14 cellular contexts compared by ENCODE assay signal in the genomic region with DNA sequence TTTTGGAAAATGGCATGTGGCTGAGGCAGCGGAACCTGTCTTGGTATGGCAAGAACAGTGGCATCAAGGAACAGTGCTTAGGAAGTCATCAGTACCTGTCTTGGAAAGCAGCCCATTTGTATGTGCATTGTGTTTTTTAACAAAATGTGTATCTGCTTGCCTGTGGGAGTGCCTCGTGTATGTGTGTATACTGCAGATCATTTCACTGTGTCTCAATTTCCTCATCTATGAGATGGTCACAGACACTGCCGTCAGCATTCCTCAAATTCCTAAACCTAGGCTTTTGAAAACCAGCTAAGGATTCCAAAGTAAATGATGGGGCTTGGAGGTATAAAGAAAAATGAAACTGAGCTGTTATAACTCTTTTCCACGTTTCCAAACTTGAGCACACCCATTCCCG.
DNase-seq lines count a peak whose midpoint lies in the region; ATAC-seq, FAIRE-seq and TF ChIP-seq lines count a peak whose summit lies in the region.
"Had no signal": no experiment of that assay in that cellular context is flagged by ENCODE, and none has a peak within 500 bp of the region (broad histone marks: within the 10 kb centered on the region; RNA-seq: fewer than 3 reads in every experiment).

No MANE protein-coding gene starts in this region.

- no peaks in the 10 kb centered on the region for H3K79me2 ChIP-seq in mesendoderm (ENCODE audit: control insufficient read depth, insufficient read depth, low read length)

- no peak for ATAC-seq in A549
- no peak for ATAC-seq in activated CD8-positive, alpha-beta T cell treated with anti-CD3 and anti-CD28 coated beads, Interleukin-2, amount 10 ng/mL, durations not matched to agents 7 days and 5 days

- 0 out of 3 replicates have a peak overlapping the region, but pooled peaks have one; percentile 10 for H3K4me2 ChIP-seq in A549
- H3K4me2 ChIP-seq in mesendoderm (ENCODE audit: low read length): no peak overlapping the region

- no peaks in the 10 kb centered on the region for H3K9me3 Mint-ChIP-seq in activated CD8-positive, alpha-beta T cell treated with anti-CD3 and anti-CD28 coated beads, Interleukin-2, amount 10 ng/mL, durations not matched to agents 7 days and 5 days (ENCODE audit: insufficient read depth)
- no peaks in the 10 kb centered on the region for H3K9me3 Mint-ChIP-seq in activated naive CD8-positive, alpha-beta T cell treated with anti-CD3 and anti-CD28 coated beads for 36 hours

- no peak overlapping the region for H3K18ac ChIP-seq in mesendoderm (ENCODE audit: low read length)

- no peaks in the 10 kb centered on the region for H3K4me1 Mint-ChIP-seq in activated CD8-positive, alpha-beta T cell treated with anti-CD3 and anti-CD28 coated beads, Interleukin-2, amount 10 ng/mL, durations not matched to agents 7 days and 5 days (ENCODE audit: low read depth)
- no peaks in the 10 kb centered on the region for H3K4me1 Mint-ChIP-seq in activated naive CD8-positive, alpha-beta T cell treated with anti-CD3 and anti-CD28 coated beads for 36 hours
- H3K4me1 Mint-ChIP-seq: activated B cell treated with CpG ODN at 0.5 μM for 24 hours had no signal

- DNase-seq in A549 (ENCODE audit: low read depth in 1 of 2, low spot score in 1 of 2) (no peak), LHCN-M2 (ENCODE audit: low read depth) (peak; percentile 37), dedifferentiated amniotic fluid mesenchymal stem cell (ENCODE audit: extremely low spot score) (peak; percentile 46), mesendoderm (peak; percentile 30), GM19240 (ENCODE audit: insufficient read length, low spot score) (no peak)
- DNase-seq in activated naive CD4-positive, alpha-beta T cell (lab: John Stamatoyannopoulos, UW): no peak
- DNase-seq in activated CD8-positive, alpha-beta T cell treated with anti-CD3 and anti-CD28 coated beads, Interleukin-2, amount 10 ng/mL, durations not matched to agents 7 days and 5 days: no peak
- no peak for DNase-seq in activated naive CD8-positive, alpha-beta T cell treated with anti-CD3 and anti-CD28 coated beads for 36 hours
- DNase-seq: activated B cell treated with CpG ODN at 0.5 μM for 24 hours, NCI-H2171, substantia nigra had no signal

- H3K27ac ChIP-seq in A549 (0 out of 6 replicates have a peak overlapping the region, but pooled peaks of 1 of the 2 experiments have one; percentile 21), mesendoderm (ENCODE audit: low read depth, low read length) (no peak overlapping the region)
- H3K27ac ChIP-seq: neutrophil had no signal

- peaks cover 16% of the 10 kb centered on the region; the same call in 2 of the 3 replicates for H3K4me1 ChIP-seq in A549
- H3K4me1 ChIP-seq in mesendoderm (ENCODE audit: control insufficient read depth, low read depth, low read length): peaks cover 2% of the 10 kb centered on the region

- POLR2A ChIA-PET in A549 (lab: Yijun Ruan, JAX): no interaction called here
- POLR2A ChIA-PET in activated CD8-positive, alpha-beta T cell treated with anti-CD3 and anti-CD28 coated beads, Interleukin-2, amount 10 ng/mL, durations not matched to agents 7 days and 5 days (lab: Charles Lee): no interaction called here

- TF ChIP-seq EP300 in A549 (IDR thresholded peaks at IDR 0.05): no peak

- H2BK15ac ChIP-seq in mesendoderm (replicated peaks; ENCODE audit: low read depth): no peak overlapping the region

- no peak for FAIRE-seq in A549 (lab: Jason Lieb, UNC)
- FAIRE-seq: D721Med had no signal

- no peak overlapping the region for H4K8ac ChIP-seq in mesendoderm (ENCODE audit: low read depth, low read length)

- TF ChIP-seq CTCF in A549 (IDR thresholded peaks at IDR 0.05): no peak

- H3K27me3 ChIP-seq in mesendoderm (ENCODE audit: insufficient read depth, low read length, poor library complexity): no peaks in the 10 kb centered on the region
- H3K27me3 ChIP-seq: neutrophil had no signal

- H3K27me3 Mint-ChIP-seq in activated CD8-positive, alpha-beta T cell treated with anti-CD3 and anti-CD28 coated beads, Interleukin-2, amount 10 ng/mL, durations not matched to agents 7 days and 5 days (ENCODE audit: low read depth): no peaks in the 10 kb centered on the region
- H3K27me3 Mint-ChIP-seq in activated naive CD8-positive, alpha-beta T cell treated with anti-CD3 and anti-CD28 coated beads for 36 hours: no peaks in the 10 kb centered on the region
- H3K27me3 Mint-ChIP-seq: activated B cell treated with CpG ODN at 0.5 μM for 24 hours had no signal

- no peak overlapping the region for H2BK120ac ChIP-seq in mesendoderm (ENCODE audit: low read depth, low read length)

- H3K27ac Mint-ChIP-seq in activated CD8-positive, alpha-beta T cell treated with anti-CD3 and anti-CD28 coated beads, Interleukin-2, amount 10 ng/mL, durations not matched to agents 7 days and 5 days: no peak overlapping the region
- no peak overlapping the region for H3K27ac Mint-ChIP-seq in activated naive CD8-positive, alpha-beta T cell treated with anti-CD3 and anti-CD28 coated beads for 36 hours
- H3K27ac Mint-ChIP-seq: activated B cell treated with CpG ODN at 0.5 μM for 24 hours had no signal

- WGBS in A549 (ENCODE audit: missing lambda C conversion rate): 68% methylated on average over 5 of the region's 5 CpGs
- WGBS in mesendoderm (ENCODE audit: extremely low coverage, insufficient coverage, low lambda C conversion rate): no CpG with 5 or more reads among the region's 5 CpGs

- no peaks in the 10 kb centered on the region for H3K9me3 ChIP-seq in A549
- H3K9me3 ChIP-seq: neutrophil had no signal

- no peaks in the 10 kb centered on the region for H3K79me1 ChIP-seq in mesendoderm (ENCODE audit: low read length)

- no peak overlapping the region for H2AK5ac ChIP-seq in mesendoderm (ENCODE audit: low read length)

- no peak overlapping the region for H3K4me3 Mint-ChIP-seq in activated CD8-positive, alpha-beta T cell treated with anti-CD3 and anti-CD28 coated beads, Interleukin-2, amount 10 ng/mL, durations not matched to agents 7 days and 5 days
- no peak overlapping the region for H3K4me3 Mint-ChIP-seq in activated naive CD8-positive, alpha-beta T cell treated with anti-CD3 and anti-CD28 coated beads for 36 hours
- H3K4me3 Mint-ChIP-seq: activated B cell treated with CpG ODN at 0.5 μM for 24 hours had no signal

- H3K4me3 ChIP-seq in A549 (no peak overlapping the region), mesendoderm (ENCODE audit: low read length) (no peak overlapping the region)
- H3K4me3 ChIP-seq: lung had no signal

- no peaks in the 10 kb centered on the region for H3K36me3 Mint-ChIP-seq in activated CD8-positive, alpha-beta T cell treated with anti-CD3 and anti-CD28 coated beads, Interleukin-2, amount 10 ng/mL, durations not matched to agents 7 days and 5 days (ENCODE audit: low read depth)
- no peaks in the 10 kb centered on the region for H3K36me3 Mint-ChIP-seq in activated naive CD8-positive, alpha-beta T cell treated with anti-CD3 and anti-CD28 coated beads for 36 hours

- H3K36me3 ChIP-seq in mesendoderm (ENCODE audit: control insufficient read depth, insufficient read depth, low read length): no peaks in the 10 kb centered on the region
- H3K36me3 ChIP-seq: neutrophil had no signal

- no peak overlapping the region for H2BK5ac ChIP-seq in mesendoderm (ENCODE audit: low read length)

- H3K56ac ChIP-seq in mesendoderm (ENCODE audit: low read length): no peak overlapping the region

- no peak overlapping the region for H4K5ac ChIP-seq in mesendoderm (ENCODE audit: low read length)

- CTCF ChIA-PET in A549 (lab: Yijun Ruan, JAX): no interaction called here
- CTCF ChIA-PET in activated CD8-positive, alpha-beta T cell treated with anti-CD3 and anti-CD28 coated beads, Interleukin-2, amount 10 ng/mL, durations not matched to agents 7 days and 5 days (lab: Charles Lee): interaction anchor here (0.9 kb wide), 1 partner anchor 10 kb away, joined by 3 read pairs; no protein-coding TSS in a partner anchor

- no peak for TF ChIP-seq POLR2A in A549 (IDR thresholded peaks at IDR 0.05; ENCODE audit: low read length)

- H3K23ac ChIP-seq in mesendoderm (ENCODE audit: low read length): no peak overlapping the region

- H3K9ac ChIP-seq in mesendoderm (ENCODE audit: low read length): no peak overlapping the region

- no peak for TF ChIP-seq RAD21 in A549 (conservative IDR thresholded peaks at IDR 0.05 in 1 of 2, IDR thresholded peaks at IDR 0.05 in 1 of 2)

- no peak overlapping the region for H3K4ac ChIP-seq in mesendoderm (ENCODE audit: low read depth, low read length)

TF ChIP-seq in A549, 52 proteins besides CTCF, POLR2A, EP300 and RAD21:
- TF ChIP-seq RFX5 (IDR thresholded peaks at IDR 0.05): no peak
- no peak for TF ChIP-seq HEYL (CRISPR knock-in tag; IDR thresholded peaks at IDR 0.05)
- TF ChIP-seq SREBF2 (IDR thresholded peaks at IDR 0.05): no peak
- no peak for TF ChIP-seq MYC (IDR thresholded peaks at IDR 0.05; ENCODE audit: borderline replicate concordance, low read length)
- TF ChIP-seq HOXB5 (CRISPR knock-in tag; IDR thresholded peaks at IDR 0.05): no peak
- TF ChIP-seq JUNB (IDR thresholded peaks at IDR 0.05): no peak
- no peak for TF ChIP-seq HDAC2 (IDR thresholded peaks at IDR 0.05)
- no peak for TF ChIP-seq ZC3H11A (IDR thresholded peaks at IDR 0.05)
- TF ChIP-seq CBX8 (IDR thresholded peaks at IDR 0.05): no peak
- no peak for TF ChIP-seq RARB (CRISPR knock-in tag; IDR thresholded peaks at IDR 0.05)
- TF ChIP-seq, protein P1, sequence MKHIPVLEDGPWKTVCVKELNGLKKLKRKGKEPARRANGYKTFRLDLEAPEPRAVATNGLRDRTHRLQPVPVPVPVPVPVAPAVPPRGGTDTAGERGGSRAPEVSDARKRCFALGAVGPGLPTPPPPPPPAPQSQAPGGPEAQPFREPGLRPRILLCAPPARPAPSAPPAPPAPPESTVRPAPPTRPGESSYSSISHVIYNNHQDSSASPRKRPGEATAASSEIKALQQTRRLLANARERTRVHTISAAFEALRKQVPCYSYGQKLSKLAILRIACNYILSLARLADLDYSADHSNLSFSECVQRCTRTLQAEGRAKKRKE (CRISPR knock-in tag; IDR thresholded peaks at IDR 0.05; ENCODE audit: low read depth): no peak
- TF ChIP-seq FOSB (CRISPR knock-in tag; IDR thresholded peaks at IDR 0.05): no peak
- TF ChIP-seq, protein P2, sequence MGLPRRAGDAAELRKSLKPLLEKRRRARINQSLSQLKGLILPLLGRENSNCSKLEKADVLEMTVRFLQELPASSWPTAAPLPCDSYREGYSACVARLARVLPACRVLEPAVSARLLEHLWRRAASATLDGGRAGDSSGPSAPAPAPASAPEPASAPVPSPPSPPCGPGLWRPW (IDR thresholded peaks at IDR 0.05): no peak
- TF ChIP-seq ESRRA (IDR thresholded peaks at IDR 0.05; ENCODE audit: borderline replicate concordance, low read length): no peak
TF ChIP-seq in A549: peak in this region for 0.

Comparison
In these comparisons a context has a peak if more than half of its experiments do, and no peak if none do; other contexts are left out.
1. DNase-seq: peak in LHCN-M2 (single experiment), dedifferentiated amniotic fluid mesenchymal stem cell (single experiment) and mesendoderm (single experiment); none in A549 (0 of 2), activated naive CD4-positive, alpha-beta T cell (0 of 4), GM19240 (single experiment), activated CD8-positive, alpha-beta T cell treated with anti-CD3 and anti-CD28 coated beads, Interleukin-2, amount 10 ng/mL, durations not matched to agents 7 days and 5 days (single experiment) and activated naive CD8-positive, alpha-beta T cell treated with anti-CD3 and anti-CD28 coated beads for 36 hours (single experiment).